11 cellular contexts compared by ENCODE assay signal in the genomic region with DNA sequence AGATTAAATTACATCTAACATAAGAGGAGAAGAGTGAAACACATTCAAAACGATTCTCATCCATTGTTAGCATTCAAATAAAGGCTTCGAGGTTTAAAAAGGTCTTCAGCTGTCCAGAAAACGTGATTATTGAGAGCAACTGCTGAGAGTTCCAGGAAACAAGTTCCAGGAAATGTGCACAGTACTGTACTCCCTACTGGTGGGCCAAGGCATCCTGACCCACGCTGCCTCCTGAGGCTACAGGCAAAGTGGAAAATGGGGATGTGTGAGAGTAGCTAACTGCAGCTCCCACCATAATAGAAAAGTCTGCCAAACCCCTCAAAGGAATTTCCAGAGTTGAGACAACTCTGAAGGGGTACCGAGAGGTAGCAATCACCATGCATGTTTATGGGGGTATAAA. TPM values are rescaled to one million over a fixed set of nuclear protein-coding genes. Genes with fewer than 3 reads are reported as not detected.
DNase-seq lines count a peak whose midpoint lies in the region; ATAC-seq and TF ChIP-seq lines count a peak whose summit lies in the region.
"Had no signal": no experiment of that assay in that cellular context is flagged by ENCODE, and none has a peak within 500 bp of the region (broad histone marks: within the 10 kb centered on the region; RNA-seq: fewer than 3 reads in every experiment).

No MANE protein-coding gene starts in this region.

- peak overlapping the region; percentile 94 for H3K4me3 Mint-ChIP-seq in stimulated activated naive CD8-positive, alpha-beta T cell treated with anti-CD3 and anti-CD28 coated beads, Interleukin-15, Interleukin-2, amounts not matched to agents 100 ng/mL and 50 ng/mL, for 24 hours
- H3K4me3 Mint-ChIP-seq in activated CD4-positive, alpha-beta memory T cell treated with anti-CD3 and anti-CD28 coated beads, Interleukin-2, amount 10 ng/mL, durations not matched to agents 7 days and 5 days: peak overlapping the region; percentile 86
- H3K4me3 Mint-ChIP-seq in chondrocyte (ENCODE audit: unreplicated experiment): no peak overlapping the region

- peaks cover 52% of the 10 kb centered on the region for H3K4me1 Mint-ChIP-seq in stimulated activated naive CD8-positive, alpha-beta T cell treated with anti-CD3 and anti-CD28 coated beads, Interleukin-15, Interleukin-2, amounts not matched to agents 100 ng/mL and 50 ng/mL, for 24 hours (ENCODE audit: low read depth)
- H3K4me1 Mint-ChIP-seq in activated CD4-positive, alpha-beta memory T cell treated with anti-CD3 and anti-CD28 coated beads, Interleukin-2, amount 10 ng/mL, durations not matched to agents 7 days and 5 days: peaks cover 33% of the 10 kb centered on the region
- peaks cover 18% of the 10 kb centered on the region for H3K4me1 Mint-ChIP-seq in chondrocyte (ENCODE audit: low read depth)

- CTCF ChIA-PET in activated CD4-positive, alpha-beta memory T cell treated with anti-CD3 and anti-CD28 coated beads, Interleukin-2, amount 10 ng/mL, durations not matched to agents 7 days and 5 days (lab: Charles Lee): interaction anchor here (1.0 to 1.6 kb wide), 2 partner anchors 9 to 181 kb away, joined by 4 to 11 read pairs; no protein-coding TSS in a partner anchor

- no peaks in the 10 kb centered on the region for H3K9me3 Mint-ChIP-seq in stimulated activated naive CD8-positive, alpha-beta T cell treated with anti-CD3 and anti-CD28 coated beads, Interleukin-15, Interleukin-2, amounts not matched to agents 100 ng/mL and 50 ng/mL, for 24 hours
- H3K9me3 Mint-ChIP-seq in activated CD4-positive, alpha-beta memory T cell treated with anti-CD3 and anti-CD28 coated beads, Interleukin-2, amount 10 ng/mL, durations not matched to agents 7 days and 5 days: no peaks in the 10 kb centered on the region
- no peaks in the 10 kb centered on the region for H3K9me3 Mint-ChIP-seq in chondrocyte (ENCODE audit: low read depth)

- no peaks in the 10 kb centered on the region for H3K27me3 ChIP-seq in mononuclear cell (ENCODE audit: insufficient read depth, low read length)

- peak overlapping the region; percentile 84 for H3K4me3 ChIP-seq in mononuclear cell (ENCODE audit: low read length)

- no peak for TF ChIP-seq CTCF in chondrocyte (IDR thresholded peaks at IDR 0.05)

- no peak for DNase-seq in stimulated activated naive CD8-positive, alpha-beta T cell treated with anti-CD3 and anti-CD28 coated beads, Interleukin-15, Interleukin-2, amounts not matched to agents 100 U/mL and 50 U/mL, for 24 hours
- no peak for DNase-seq in activated CD4-positive, alpha-beta memory T cell treated with anti-CD3 and anti-CD28 coated beads, Interleukin-2, amount 10 ng/mL, durations not matched to agents 7 days and 5 days
- DNase-seq in chondrocyte (ENCODE audit: low spot score) (no peak), hippocampal formation (lab: John Stamatoyannopoulos, UW) (no peak)
- DNase-seq: NCI-H1694, occipital lobe, SK-N-SH had no signal

- no peaks in the 10 kb centered on the region for H3K27me3 Mint-ChIP-seq in stimulated activated naive CD8-positive, alpha-beta T cell treated with anti-CD3 and anti-CD28 coated beads, Interleukin-15, Interleukin-2, amounts not matched to agents 100 ng/mL and 50 ng/mL, for 24 hours
- peaks cover 31% of the 10 kb centered on the region for H3K27me3 Mint-ChIP-seq in activated CD4-positive, alpha-beta memory T cell treated with anti-CD3 and anti-CD28 coated beads, Interleukin-2, amount 10 ng/mL, durations not matched to agents 7 days and 5 days
- H3K27me3 Mint-ChIP-seq in chondrocyte (ENCODE audit: low read depth): peaks cover 32% of the 10 kb centered on the region

- ATAC-seq in stimulated activated naive CD8-positive, alpha-beta T cell treated with anti-CD3 and anti-CD28 coated beads, Interleukin-15, Interleukin-2, amounts not matched to agents 100 U/mL and 50 U/mL, for 24 hours: no peak
- ATAC-seq in GM18498 (IDR thresholded peaks at IDR 0.05; ENCODE audit: unreplicated experiment): no peak
- ATAC-seq in GM21529 (IDR thresholded peaks at IDR 0.05; ENCODE audit: unreplicated experiment): no peak

- no peaks in the 10 kb centered on the region for H3K36me3 Mint-ChIP-seq in stimulated activated naive CD8-positive, alpha-beta T cell treated with anti-CD3 and anti-CD28 coated beads, Interleukin-15, Interleukin-2, amounts not matched to agents 100 ng/mL and 50 ng/mL, for 24 hours (ENCODE audit: low read depth)
- no peaks in the 10 kb centered on the region for H3K36me3 Mint-ChIP-seq in activated CD4-positive, alpha-beta memory T cell treated with anti-CD3 and anti-CD28 coated beads, Interleukin-2, amount 10 ng/mL, durations not matched to agents 7 days and 5 days (ENCODE audit: low read depth)
- H3K36me3 Mint-ChIP-seq in chondrocyte (ENCODE audit: low read depth): peaks cover 4% of the 10 kb centered on the region

- H3K27ac Mint-ChIP-seq in stimulated activated naive CD8-positive, alpha-beta T cell treated with anti-CD3 and anti-CD28 coated beads, Interleukin-15, Interleukin-2, amounts not matched to agents 100 ng/mL and 50 ng/mL, for 24 hours: peak overlapping the region; percentile 96
- no peak overlapping the region for H3K27ac Mint-ChIP-seq in activated CD4-positive, alpha-beta memory T cell treated with anti-CD3 and anti-CD28 coated beads, Interleukin-2, amount 10 ng/mL, durations not matched to agents 7 days and 5 days
- no peak overlapping the region for H3K27ac Mint-ChIP-seq in chondrocyte (ENCODE audit: unreplicated experiment)

- POLR2A ChIA-PET in activated CD4-positive, alpha-beta memory T cell treated with anti-CD3 and anti-CD28 coated beads, Interleukin-2, amount 10 ng/mL, durations not matched to agents 7 days and 5 days (lab: Charles Lee): no interaction called here

- H3K9me3 ChIP-seq in mononuclear cell (ENCODE audit: low read depth, low read length): no peaks in the 10 kb centered on the region
- H3K9me3 ChIP-seq: SK-N-SH had no signal

- peaks cover 32% of the 10 kb centered on the region for H3K4me1 ChIP-seq in mononuclear cell (ENCODE audit: insufficient read depth, low read length)

RNA-seq across cellular contexts. Expression of a gene that starts 2.0 kb away (rescaled TPM):
- 1 to 10 TPM; 2.0 to 2.3 TPM for total RNA-seq in activated CD4-positive, alpha-beta memory T cell treated with anti-CD3 and anti-CD28 coated beads, Interleukin-2, amount 10 ng/mL, durations not matched to agents 7 days and 5 days
- total RNA-seq in mononuclear cell (41.1 TPM), chondrocyte (0.12 TPM in 1 of 3 replicates, not detected in the others)

Comparison
In these comparisons a context has a peak if more than half of its experiments do, and no peak if none do; other contexts are left out.
1. RNA of a gene that starts 2.0 kb away (total RNA-seq): 41.1 TPM in mononuclear cell (single experiment); 2.0 to 2.3 TPM in activated CD4-positive, alpha-beta memory T cell treated with anti-CD3 and anti-CD28 coated beads, Interleukin-2, amount 10 ng/mL, durations not matched to agents 7 days and 5 days and 0.12 TPM in chondrocyte; every median in the first group is over 10 times any median in the second.